In the genomic region with DNA sequence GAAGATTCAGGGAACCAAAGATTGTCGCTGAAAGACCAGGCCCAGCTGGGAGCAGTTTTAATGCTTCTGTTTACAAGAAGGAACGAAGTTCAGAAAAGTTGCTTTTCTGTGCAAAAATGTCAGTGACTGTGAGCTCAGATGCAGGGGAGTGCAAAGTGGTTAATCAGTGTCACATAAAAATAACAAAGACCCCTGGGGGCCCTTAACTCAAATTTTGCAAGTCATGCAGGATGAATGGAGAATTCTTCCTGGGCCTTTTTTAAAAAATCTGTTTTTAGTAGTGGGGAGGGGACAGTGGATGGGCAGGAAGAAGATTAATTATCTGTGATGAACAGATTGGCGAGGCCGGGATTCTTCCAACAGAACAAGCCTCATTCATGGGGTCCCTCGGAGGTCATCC, we compare ENCODE assay signal across 23 cellular contexts.
DNase-seq lines count a peak whose midpoint lies in the region; ATAC-seq, FAIRE-seq and TF ChIP-seq lines count a peak whose summit lies in the region.
"Had no signal": no experiment of that assay in that cellular context is flagged by ENCODE, and none has a peak within 500 bp of the region (broad histone marks: within the 10 kb centered on the region; RNA-seq: fewer than 3 reads in every experiment).

No MANE protein-coding gene starts in this region.

- peaks cover 8% of the 10 kb centered on the region for H3K9me3 Mint-ChIP-seq in endodermal cell
- peaks cover 5% of the 10 kb centered on the region for H3K9me3 Mint-ChIP-seq in nephron progenitor cell
- H3K9me3 Mint-ChIP-seq in stimulated activated effector memory CD8-positive, alpha-beta T cell treated with anti-CD3 and anti-CD28 coated beads, Interleukin-12 subunit alpha, Interleukin-12 subunit beta, amount 100 ng/mL, for 72 hours, result no peaks in the 10 kb centered on the region

- no peak for ATAC-seq in stimulated activated effector memory CD8-positive, alpha-beta T cell treated with anti-CD3 and anti-CD28 coated beads, Interleukin-12 subunit alpha, Interleukin-12 subunit beta, amount 100 ng/mL, for 72 hours
- no peak for ATAC-seq in GM21526 (IDR thresholded peaks at IDR 0.05; ENCODE audit: low FRiP score, unreplicated experiment)

- H3K4me1 ChIP-seq in HUES64 (ENCODE audit: insufficient read depth, low read length), result peaks cover 34% of the 10 kb centered on the region
- H3K4me1 ChIP-seq in endodermal cell (ENCODE audit: control insufficient read depth, insufficient read depth, low read length), result no peaks in the 10 kb centered on the region
- peaks cover 0 to 8% of the 10 kb centered on the region in 2 donors for H3K4me1 ChIP-seq in kidney (ENCODE audit: control insufficient read depth in 1 of 2, insufficient read depth in 1 of 2, low read depth in 1 of 2, low read length in 2 of 2)
- H3K4me1 ChIP-seq: BE2C, HAP-1, SJSA1 had no signal

- H3K27me3 Mint-ChIP-seq in endodermal cell (ENCODE audit: insufficient read depth) (peaks cover 24% of the 10 kb centered on the region), nephron progenitor cell (ENCODE audit: low read depth, poor library complexity) (peaks cover 17% of the 10 kb centered on the region)

- DNase-seq in endodermal cell (peak; percentile 34), nephron progenitor cell (no peak), kidney (no peak)
- DNase-seq in stimulated activated effector memory CD8-positive, alpha-beta T cell treated with anti-CD3 and anti-CD28 coated beads, Interleukin-12 subunit alpha, Interleukin-12 subunit beta, amount 100 ng/mL, for 72 hours (ENCODE audit: low spot score in 2 of 2), result no peak
- no peak for DNase-seq in activated CD4-positive, alpha-beta T cell treated with anti-CD3 and anti-CD28 coated beads for 48 hours
- DNase-seq: ACHN, BE2C, HFFc6, Karpas-422, NCI-H1092, NCI-H1417 treated with DMSO at 0.1 percent for 48 hours, NCI-H1694 treated with DMSO at 0.1 percent for 48 hours, NCI-H2081, NCI-H2227 treated with DMSO at 0.1 percent for 48 hours, NCI-H526 treated with DMSO at 0.1 percent for 48 hours, Right ventricle myocardium superior, RPMI8226 had no signal

- H3K27ac Mint-ChIP-seq in endodermal cell (peak overlapping the region; percentile 26), nephron progenitor cell (peak overlapping the region; percentile 62)
- H3K27ac Mint-ChIP-seq in stimulated activated effector memory CD8-positive, alpha-beta T cell treated with anti-CD3 and anti-CD28 coated beads, Interleukin-12 subunit alpha, Interleukin-12 subunit beta, amount 100 ng/mL, for 72 hours, result no peak overlapping the region
- H3K27ac Mint-ChIP-seq: HFFc6 had no signal

- no peak for FAIRE-seq in kidney (lab: Jason Lieb, UNC)
- FAIRE-seq: D721Med had no signal

- no peak overlapping the region for H3K4me3 ChIP-seq in HUES64 (ENCODE audit: low read length)
- H3K4me3 ChIP-seq in endodermal cell (ENCODE audit: low read length), result no peak overlapping the region
- no peak overlapping the region for H3K4me3 ChIP-seq in kidney (ENCODE audit: low read length in 2 of 2)
- H3K4me3 ChIP-seq: HAP-1, SJSA1 had no signal

- no peaks in the 10 kb centered on the region for H3K36me3 Mint-ChIP-seq in endodermal cell (ENCODE audit: low read depth)
- no peaks in the 10 kb centered on the region for H3K36me3 Mint-ChIP-seq in nephron progenitor cell (ENCODE audit: low read depth)
- H3K36me3 Mint-ChIP-seq in stimulated activated effector memory CD8-positive, alpha-beta T cell treated with anti-CD3 and anti-CD28 coated beads, Interleukin-12 subunit alpha, Interleukin-12 subunit beta, amount 100 ng/mL, for 72 hours, result peaks cover 5% of the 10 kb centered on the region
- H3K36me3 Mint-ChIP-seq: CD14-positive monocyte had no signal

- no peaks in the 10 kb centered on the region for H3K9me3 ChIP-seq in HUES64 (ENCODE audit: insufficient read depth, low read depth, low read length)
- H3K9me3 ChIP-seq in endodermal cell (ENCODE audit: control insufficient read depth, low read length), result no peaks in the 10 kb centered on the region
- no peaks in the 10 kb centered on the region for H3K9me3 ChIP-seq in kidney (ENCODE audit: control insufficient read depth in 1 of 2, low read length in 2 of 2)
- H3K9me3 ChIP-seq: BE2C, HAP-1, SJSA1 had no signal

- H3K27ac ChIP-seq in HUES64 (ENCODE audit: low read depth, low read length) (no peak overlapping the region), endodermal cell (ENCODE audit: low read depth, low read length) (peak overlapping the region; percentile 0), kidney (ENCODE audit: low read depth in 2 of 2, low read length in 2 of 2) (no peak overlapping the region)
- H3K27ac ChIP-seq: SJSA1 had no signal

- H3K9ac ChIP-seq in HUES64 (ENCODE audit: low read depth, low read length) (peak overlapping the region; percentile 31; the same call in 1 of the 2 replicates), endodermal cell (ENCODE audit: extremely low read depth, low read length, poor library complexity, severe bottlenecking) (no peak overlapping the region), kidney (ENCODE audit: low read length in 2 of 2) (no peak overlapping the region)

- H3K36me3 ChIP-seq in HUES64 (ENCODE audit: insufficient read depth, low read length) (no peaks in the 10 kb centered on the region), endodermal cell (ENCODE audit: control insufficient read depth, insufficient read depth, low read length) (no peaks in the 10 kb centered on the region), kidney (ENCODE audit: control insufficient read depth in 1 of 2, insufficient read depth in 2 of 2, low read length in 2 of 2) (no peaks in the 10 kb centered on the region)
- H3K36me3 ChIP-seq: BE2C, HAP-1, SJSA1 had no signal

- TF ChIP-seq CTCF in endodermal cell (conservative IDR thresholded peaks at IDR 0.05) (no peak), nephron progenitor cell (IDR thresholded peaks at IDR 0.05) (no peak), kidney (IDR thresholded peaks at IDR 0.05; ENCODE audit: borderline replicate concordance, extremely low read depth, insufficient read depth) (no peak)

- 67% methylated on average over 5 of the region's 5 CpGs for WGBS in HUES64
- 76 to 78% methylated on average over 2 to 4 of the region's 5 CpGs for WGBS in endodermal cell (ENCODE audit: insufficient coverage in 1 of 2, insufficient read length in 1 of 2), 2 experiments

- no peaks in the 10 kb centered on the region for H3K27me3 ChIP-seq in HUES64 (ENCODE audit: insufficient read depth, low read length)
- H3K27me3 ChIP-seq in endodermal cell (ENCODE audit: control insufficient read depth, insufficient read depth, low read length, poor library complexity, severe bottlenecking), result no peaks in the 10 kb centered on the region
- H3K27me3 ChIP-seq: BE2C, SJSA1 had no signal

- H3K4me3 Mint-ChIP-seq in endodermal cell (no peak overlapping the region), nephron progenitor cell (no peak overlapping the region)
- H3K4me3 Mint-ChIP-seq in stimulated activated effector memory CD8-positive, alpha-beta T cell treated with anti-CD3 and anti-CD28 coated beads, Interleukin-12 subunit alpha, Interleukin-12 subunit beta, amount 100 ng/mL, for 72 hours, result no peak overlapping the region
- H3K4me3 Mint-ChIP-seq: CD14-positive monocyte, HFFc6 had no signal

- peaks cover 13% of the 10 kb centered on the region for H3K4me1 Mint-ChIP-seq in endodermal cell
- H3K4me1 Mint-ChIP-seq in nephron progenitor cell, result peaks cover 30% of the 10 kb centered on the region
- H3K4me1 Mint-ChIP-seq in stimulated activated effector memory CD8-positive, alpha-beta T cell treated with anti-CD3 and anti-CD28 coated beads, Interleukin-12 subunit alpha, Interleukin-12 subunit beta, amount 100 ng/mL, for 72 hours, result no peaks in the 10 kb centered on the region
- H3K4me1 Mint-ChIP-seq: CD14-positive monocyte had no signal

- intact Hi-C loops in kidney (cut with DNase I), result no loop called here
